In genomic region chr20:53635189-53635588, GRCh38 we compare ENCODE assay signal across 15 cellular contexts. TPM values are rescaled to one million over a fixed set of nuclear protein-coding genes. Genes with fewer than 3 reads are reported as not detected.
DNase-seq lines count a peak whose midpoint lies in the region; ATAC-seq, FAIRE-seq and TF ChIP-seq lines count a peak whose summit lies in the region.
"Had no signal": no experiment of that assay in that cellular context is flagged by ENCODE, and none has a peak within 500 bp of the region (broad histone marks: within the 10 kb centered on the region; RNA-seq: fewer than 3 reads in every experiment).

No MANE protein-coding gene starts in this region.

- no peaks in the 10 kb centered on the region for H3K9me3 ChIP-seq in HepG2 (ENCODE audit: low read length)

- intact Hi-C loops in HepG2 (cut with micrococcal nuclease; ENCODE audit: unreplicated experiment): no loop called here

- no peak for DNase-seq in activated naive CD8-positive, alpha-beta T cell treated with anti-CD3 and anti-CD28 coated beads for 36 hours
- no peak for DNase-seq in activated naive CD8-positive, alpha-beta T cell treated with anti-CD3 and anti-CD28 coated beads, Interleukin-2, amount 50 U/mL, for 24 hours
- DNase-seq in T-cell (no peak), HepG2 (ENCODE audit: low spot score) (no peak), ureter (ENCODE audit: low spot score) (peak; percentile 20), 8988T (no peak)
- DNase-seq: activated CD4-positive, alpha-beta T cell treated with anti-CD3 and anti-CD28 coated beads for 1 hour; activated T-cell treated with anti-CD3 and anti-CD28 coated beads, Interleukin-2, amount 50 U/mL, for 1 hour; dorsolateral prefrontal cortex; NCI-H1092; stimulated activated CD4-positive, alpha-beta T cell treated with anti-CD3 and anti-CD28 coated beads, Interleukin-15, amount 100 ng/mL, for 24 hours had no signal

- no peaks in the 10 kb centered on the region for H3K79me2 ChIP-seq in HepG2 (ENCODE audit: insufficient read depth, low read length)

- TF ChIP-seq RAD21 in HepG2 (CRISPR knock-in tag; IDR thresholded peaks at IDR 0.05): no peak

- 71% methylated on average over 5 of the region's 5 CpGs for WGBS in HepG2 (ENCODE audit: low lambda C conversion rate)

- no peak overlapping the region for H3K4me2 ChIP-seq in HepG2 (ENCODE audit: low read depth, low read length)

- no peak for FAIRE-seq in HepG2 (lab: Jason Lieb, UNC)
- FAIRE-seq: bronchial epithelial cell had no signal

- no TSS peak for BruUV-seq in HepG2 (replicated peaks; lab: Mats Ljungman, UMichigan)

- peaks cover 23% of the 10 kb centered on the region for H3K4me1 Mint-ChIP-seq in activated naive CD8-positive, alpha-beta T cell treated with anti-CD3 and anti-CD28 coated beads for 36 hours
- peaks cover 26% of the 10 kb centered on the region for H3K4me1 Mint-ChIP-seq in activated naive CD8-positive, alpha-beta T cell treated with anti-CD3 and anti-CD28 coated beads, Interleukin-2, amount 50 U/mL, for 24 hours
- peaks cover 21 to 43% (median 26%) of the 10 kb centered on the region in 3 donors for H3K4me1 Mint-ChIP-seq in T-cell

- peaks cover 37% of the 10 kb centered on the region for H3K4me1 ChIP-seq in HepG2 (ENCODE audit: insufficient read depth, low read length)

- H3K9me3 Mint-ChIP-seq in activated naive CD8-positive, alpha-beta T cell treated with anti-CD3 and anti-CD28 coated beads for 36 hours: no peaks in the 10 kb centered on the region
- H3K9me3 Mint-ChIP-seq in activated naive CD8-positive, alpha-beta T cell treated with anti-CD3 and anti-CD28 coated beads, Interleukin-2, amount 50 U/mL, for 24 hours: no peaks in the 10 kb centered on the region
- H3K9me3 Mint-ChIP-seq in T-cell: no peaks in the 10 kb centered on the region

- no peaks in the 10 kb centered on the region for H3K27me3 Mint-ChIP-seq in activated naive CD8-positive, alpha-beta T cell treated with anti-CD3 and anti-CD28 coated beads for 36 hours
- H3K27me3 Mint-ChIP-seq in activated naive CD8-positive, alpha-beta T cell treated with anti-CD3 and anti-CD28 coated beads, Interleukin-2, amount 50 U/mL, for 24 hours: no peaks in the 10 kb centered on the region
- H3K27me3 Mint-ChIP-seq in T-cell: no peaks in the 10 kb centered on the region

- no peak overlapping the region for H3K4me3 Mint-ChIP-seq in activated naive CD8-positive, alpha-beta T cell treated with anti-CD3 and anti-CD28 coated beads for 36 hours
- H3K4me3 Mint-ChIP-seq in activated naive CD8-positive, alpha-beta T cell treated with anti-CD3 and anti-CD28 coated beads, Interleukin-2, amount 50 U/mL, for 24 hours: no peak overlapping the region
- no peak overlapping the region for H3K4me3 Mint-ChIP-seq in T-cell

- H3K36me3 ChIP-seq in HepG2 (replicated peaks in 1 of 2; ENCODE audit: control insufficient read depth in 1 of 2, insufficient read depth in 2 of 2, low read length in 2 of 2): no peaks in the 10 kb centered on the region

- no peaks in the 10 kb centered on the region for H3K27me3 ChIP-seq in HepG2 (ENCODE audit: control insufficient read depth in 1 of 2, insufficient read depth in 2 of 2, low read length in 2 of 2)
- H3K27me3 ChIP-seq: dorsolateral prefrontal cortex had no signal

- peak overlapping the region; percentile 38 for H2AFZ ChIP-seq in HepG2 (ENCODE audit: low read length)

- no peak for TF ChIP-seq CTCF in HepG2 (CRISPR knock-in tag; IDR thresholded peaks at IDR 0.05)

- no peaks in the 10 kb centered on the region for H4K20me1 ChIP-seq in HepG2 (ENCODE audit: insufficient read depth, low read length)

- POLR2A ChIA-PET in T-cell (lab: Charles Lee) (no interaction called here), HepG2 (lab: Yijun Ruan, JAX) (interaction anchor here (1.2 to 2.2 kb wide), 3 partner anchors 12 to 42 kb away, joined by 4 to 21 read pairs (median 6); partner anchors contain the start of gene ZNF217)

- no peak for TF ChIP-seq POLR2A in HepG2 (IDR thresholded peaks at IDR 0.05; ENCODE audit: insufficient read depth in 1 of 2, low read depth in 2 of 2, low read length in 2 of 2)

- no peak overlapping the region for H3K9ac ChIP-seq in HepG2 (ENCODE audit: insufficient read depth, low read depth, low read length)

- no peak for TF ChIP-seq EP300 in HepG2 (IDR thresholded peaks at IDR 0.05; ENCODE audit: low read depth in 2 of 2, low read length in 2 of 2)
- no peak for TF ChIP-seq EP300 in HepG2 (CRISPR knock-in tag; IDR thresholded peaks at IDR 0.05; ENCODE audit: borderline replicate concordance)

- no peak overlapping the region for H3K4me3 ChIP-seq in HepG2 (replicated peaks in 1 of 3; ENCODE audit: insufficient read depth in 1 of 3, low read depth in 2 of 3, low read length in 3 of 3)
- H3K4me3 ChIP-seq: dorsolateral prefrontal cortex had no signal

- H3K27ac ChIP-seq in HepG2 (ENCODE audit: extremely low read length, insufficient read depth, low read length): no peak overlapping the region
- H3K27ac ChIP-seq: dorsolateral prefrontal cortex had no signal

- CTCF ChIA-PET in T-cell (lab: Charles Lee): interaction anchor here in 1 of 2 donors (1.2 kb wide), 1 partner anchor 14 kb away, joined by 6 read pairs; no protein-coding TSS in a partner anchor
- CTCF ChIA-PET in HepG2 (lab: Yijun Ruan, JAX; ENCODE audit: low intra/inter-chr PET ratio, low total read pairs): no interaction called here

- H3K27ac Mint-ChIP-seq in activated naive CD8-positive, alpha-beta T cell treated with anti-CD3 and anti-CD28 coated beads for 36 hours: peak overlapping the region; percentile 9
- H3K27ac Mint-ChIP-seq in activated naive CD8-positive, alpha-beta T cell treated with anti-CD3 and anti-CD28 coated beads, Interleukin-2, amount 50 U/mL, for 24 hours: no peak overlapping the region
- peak overlapping the region; percentile 2 to 19 for H3K27ac Mint-ChIP-seq in T-cell

- in situ Hi-C loops in HepG2 (cut with HindIII; ENCODE audit: extremely low pct_ligation_motif_present, low pct_unique_long_range_greater_than_20kb): no loop called here

- ATAC-seq in activated naive CD8-positive, alpha-beta T cell treated with anti-CD3 and anti-CD28 coated beads, Interleukin-2, amount 50 U/mL, for 24 hours: no peak
- ATAC-seq in T-cell (replicated peaks in 1 of 4): peak in 1 of 4 experiments; percentile 43
- ATAC-seq in HepG2: peak; percentile 36; the same call in 1 of the 3 replicates
- ATAC-seq in GM21576 (IDR thresholded peaks at IDR 0.05; ENCODE audit: unreplicated experiment): no peak
- no peak for ATAC-seq in GM21447 (IDR thresholded peaks at IDR 0.05; ENCODE audit: unreplicated experiment)
- ATAC-seq: HCT116 had no signal

- peaks cover 1% of the 10 kb centered on the region for H3K36me3 Mint-ChIP-seq in activated naive CD8-positive, alpha-beta T cell treated with anti-CD3 and anti-CD28 coated beads for 36 hours
- H3K36me3 Mint-ChIP-seq in activated naive CD8-positive, alpha-beta T cell treated with anti-CD3 and anti-CD28 coated beads, Interleukin-2, amount 50 U/mL, for 24 hours (ENCODE audit: low read depth): no peaks in the 10 kb centered on the region
- no peaks in the 10 kb centered on the region for H3K36me3 Mint-ChIP-seq in T-cell

TF ChIP-seq in HepG2, 621 proteins besides CTCF, POLR2A, EP300 and RAD21 (continues in another document):
- TF ChIP-seq GATAD1 (CRISPR knock-in tag; IDR thresholded peaks at IDR 0.05): no peak
- no peak for TF ChIP-seq ZNF704 (CRISPR knock-in tag; IDR thresholded peaks at IDR 0.05; ENCODE audit: borderline replicate concordance)
- TF ChIP-seq MLX (CRISPR knock-in tag; IDR thresholded peaks at IDR 0.05): no peak

RNA-seq across cellular contexts. Expression of gene ZNF217, which starts 41.5 kb away (rescaled TPM):
- 10 to 100 TPM; 55.6 to 59.0 TPM for total RNA-seq in activated naive CD8-positive, alpha-beta T cell treated with anti-CD3 and anti-CD28 coated beads for 36 hours
- 10 to 100 TPM; 57.6 to 92.4 (median 87.5) TPM for total RNA-seq in T-cell
- 29.8 and 65.0 TPM in 2 replicates for total RNA-seq in HepG2 (2016; rRNA removed; fragmentation: Illumina TruSeq; extraction: Trizol)
- 3.8 and 3.9 TPM in 2 replicates for total RNA-seq in HepG2 (2016; cell fraction: cytosol; rRNA removed; fragmentation: Illumina TruSeq; extraction: Trizol; ENCODE audit: low read depth)
- 30.1 and 52.5 TPM in 2 replicates for total RNA-seq in HepG2 (2016; cell fraction: insoluble cytoplasmic fraction; rRNA removed; fragmentation: Illumina TruSeq; extraction: Trizol)
- total RNA-seq in HepG2 (2016; cell fraction: membrane; rRNA removed; fragmentation: Illumina TruSeq; extraction: Trizol): 17.5 and 18.9 TPM in 2 replicates
- total RNA-seq in HepG2 (2016; cell fraction: nucleus; rRNA removed; fragmentation: Illumina TruSeq; extraction: Trizol): 46.4 and 49.3 TPM in 2 replicates
- 22.3 and 23.7 TPM in 2 replicates for polyA plus RNA-seq in HepG2 (2011; rRNA removed)
- polyA plus RNA-seq in HepG2 (2011; cell fraction: cytosol; rRNA removed): 16.1 and 20.6 TPM in 2 replicates
- 28.1 and 34.2 TPM in 2 replicates for polyA plus RNA-seq in HepG2 (2011; cell fraction: nucleus; rRNA removed)
- polyA plus RNA-seq in HepG2 (2012): 30.6 and 41.2 TPM in 2 replicates
- 0.85 and 1.1 TPM in 2 replicates for polyA plus RNA-seq in HepG2 (2016; cell fraction: cytosol; fragmentation: Illumina TruSeq; extraction: Trizol; ENCODE audit: low read depth)
- 50.4 and 54.5 TPM in 2 replicates for polyA plus RNA-seq in HepG2 (2016; cell fraction: insoluble cytoplasmic fraction; fragmentation: Illumina TruSeq; extraction: Trizol; ENCODE audit: low read depth)
- polyA plus RNA-seq in HepG2 (2016; cell fraction: membrane; fragmentation: Illumina TruSeq; extraction: Trizol; ENCODE audit: low read depth): 5.7 and 6.3 TPM in 2 replicates
- polyA plus RNA-seq in HepG2 (2016; cell fraction: nucleus; fragmentation: Illumina TruSeq; extraction: Trizol; ENCODE audit: insufficient read depth, low read depth): 66.7 and 71.5 TPM in 2 replicates
- 13.5 and 82.3 TPM in 2 replicates for polyA minus RNA-seq in HepG2 (2011; rRNA and poly(A)+ RNA removed; ENCODE audit: low replicate concordance)
- polyA minus RNA-seq in HepG2 (2011; cell fraction: cytosol; rRNA and poly(A)+ RNA removed): 62.7 and 65.9 TPM in 2 replicates
- polyA minus RNA-seq in HepG2 (2011; cell fraction: nucleus; rRNA and poly(A)+ RNA removed): 63.2 and 86.3 TPM in 2 replicates
- 80.7 TPM for total RNA-seq in ureter
